8 cellular contexts compared by ENCODE assay signal in the genomic region with DNA sequence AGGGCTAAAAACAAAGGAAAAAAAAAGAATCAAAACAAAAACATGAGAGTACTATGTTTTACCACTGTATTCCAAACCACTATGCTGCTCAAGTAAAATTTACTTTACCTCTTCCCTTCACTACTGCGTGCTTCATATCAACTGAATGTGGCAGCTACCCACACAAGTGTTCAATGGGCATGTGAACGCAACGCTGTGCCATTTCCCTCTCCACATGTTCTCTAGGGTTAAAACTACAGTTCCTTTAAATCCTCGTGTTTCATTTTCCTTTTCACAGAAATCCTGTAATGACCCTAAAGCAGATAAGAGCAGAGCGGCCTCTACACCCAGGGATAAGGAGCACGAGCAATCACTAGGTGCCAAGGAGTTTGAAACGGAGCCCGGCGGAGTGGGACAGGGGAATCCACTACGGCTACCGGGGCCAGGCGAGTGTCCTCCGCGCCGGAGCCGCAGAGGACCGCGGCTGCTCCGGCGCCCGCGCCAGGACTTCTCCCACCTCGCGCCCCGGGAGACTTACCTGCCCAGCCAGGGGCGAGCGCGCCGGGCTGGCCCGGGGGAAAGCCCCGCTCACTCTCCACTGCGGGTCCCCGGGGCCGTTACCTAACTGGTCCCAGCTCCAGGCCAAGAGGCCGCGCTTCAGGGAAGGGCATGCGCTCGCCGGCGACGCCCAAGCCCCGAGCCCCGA. TPM values are rescaled to one million over a fixed set of nuclear protein-coding genes. Genes with fewer than 3 reads are reported as not detected.
DNase-seq lines count a peak whose midpoint lies in the region; ATAC-seq and TF ChIP-seq lines count a peak whose summit lies in the region.

No MANE protein-coding gene starts in this region.

- H2AFZ ChIP-seq in DND-41 (ENCODE audit: low read depth, low read length) (peak overlapping the region; percentile 70), HCT116 (ENCODE audit: low read depth, low read length, poor library complexity, severe bottlenecking) (no peak overlapping the region)

- RAD21 ChIA-PET in HCT116 (lab: Charles Lee; ENCODE audit: low non-redundant PET in 1 of 2, low total read pairs in 2 of 2, uncharacterized antibody in 2 of 2, unreplicated experiment in 2 of 2), result interaction anchor here in 1 of 2 experiments (1.2 to 1.3 kb wide), 2 partner anchors 107 to 178 kb away, joined by 4 to 6 read pairs; no protein-coding TSS in a partner anchor

- H3K9ac ChIP-seq in DND-41 (ENCODE audit: low read depth, low read length), result peak overlapping the region; percentile 56
- H3K9ac ChIP-seq in HCT116 (ENCODE audit: low read length), result peak overlapping the region; percentile 86

- BruUV-seq in HCT116 (replicated peaks; lab: Mats Ljungman, UMichigan), result no TSS peak

- peak; percentile 13 for ATAC-seq in DND-41 (ENCODE audit: insufficient read depth, low read depth)
- peak; percentile 9; the same call in 1 of the 2 replicates for ATAC-seq in HCT116
- no peak for ATAC-seq in WTC11
- no peak for ATAC-seq in HG03565 (IDR thresholded peaks at IDR 0.05; ENCODE audit: unreplicated experiment)

- H3K9me3 ChIP-seq in DND-41 (ENCODE audit: insufficient read depth, low read length, severe bottlenecking) (no peaks in the 10 kb centered on the region), HCT116 (ENCODE audit: control insufficient read depth in 1 of 2, insufficient read depth in 1 of 2, low read depth in 1 of 2, low read length in 2 of 2) (no peaks in the 10 kb centered on the region)

- H3K4me2 ChIP-seq in DND-41 (ENCODE audit: insufficient read depth, low read length), result peak overlapping the region; percentile 95
- peak overlapping the region; percentile 73 for H3K4me2 ChIP-seq in HCT116 (ENCODE audit: low read length)

- H3K27me3 ChIP-seq in DND-41 (ENCODE audit: insufficient read depth, low read length, poor library complexity) (no peaks in the 10 kb centered on the region), HCT116 (ENCODE audit: insufficient read depth, low read length) (no peaks in the 10 kb centered on the region), kidney epithelial cell (ENCODE audit: control insufficient read depth, insufficient read depth, low read length) (no peaks in the 10 kb centered on the region)

- no peak for TF ChIP-seq POLR2A in HCT116 (IDR thresholded peaks at IDR 0.05; ENCODE audit: borderline replicate concordance, extremely low read depth, insufficient read depth, insufficient read length)

- H3K4me1 ChIP-seq in DND-41 (ENCODE audit: insufficient read depth, low read length) (peaks cover 27% of the 10 kb centered on the region), HCT116 (ENCODE audit: control insufficient read depth in 1 of 2, insufficient read depth in 2 of 2, low read length in 2 of 2) (peaks cover 13 to 46% of the 10 kb centered on the region in 2 experiments; a peak in 3 of 4 replicates)

- TF ChIP-seq CTCF in DND-41 (IDR thresholded peaks at IDR 0.05; ENCODE audit: borderline replicate concordance, extremely low read depth, low read length, poor library complexity, severe bottlenecking) (no peak), HCT116 (IDR thresholded peaks at IDR 0.05 in 2 of 3, conservative IDR thresholded peaks at IDR 0.05 in 1 of 3; ENCODE audit: borderline replicate concordance in 1 of 3, insufficient read depth in 1 of 3, low read depth in 2 of 3, low read length in 2 of 3) (no peak), WTC11 (IDR thresholded peaks at IDR 0.05) (no peak), kidney epithelial cell (IDR thresholded peaks at IDR 0.05; ENCODE audit: insufficient read depth, low read length, poor library complexity, severe bottlenecking) (no peak)

- H3K4me3 Mint-ChIP-seq in WTC11, result peak overlapping the region; percentile 94

- no peaks in the 10 kb centered on the region for H3K9me3 Mint-ChIP-seq in WTC11

- no peaks in the 10 kb centered on the region; the same call in 1 of the 2 replicates for H3K27me3 Mint-ChIP-seq in WTC11 (ENCODE audit: low read depth)

- H4K20me1 ChIP-seq in DND-41 (ENCODE audit: insufficient read depth, low read length), result no peaks in the 10 kb centered on the region; the same call in 1 of the 2 replicates
- 0 out of 2 replicates have a peak, but pooled peaks cover 8% of the 10 kb centered on the region for H4K20me1 ChIP-seq in HCT116 (ENCODE audit: insufficient read depth)

- TF ChIP-seq RAD21 in HCT116 (IDR thresholded peaks at IDR 0.05; ENCODE audit: low read depth), result no peak

- H3K9me2 ChIP-seq in HCT116 (ENCODE audit: insufficient read depth), result no peaks in the 10 kb centered on the region

- CTCF ChIA-PET in HCT116 (lab: Charles Lee) (no interaction called here), WTC11 (lab: Charles Lee) (interaction anchor here (0.8 to 1.9 kb wide), 3 partner anchors 107 to 376 kb away, joined by 3 to 20 read pairs (median 8); no protein-coding TSS in a partner anchor)

- H3K36me3 ChIP-seq in DND-41 (ENCODE audit: insufficient read depth, low read length), result no peaks in the 10 kb centered on the region
- H3K36me3 ChIP-seq in HCT116 (ENCODE audit: control insufficient read depth in 1 of 2, insufficient read depth in 2 of 2, low read length in 2 of 2), result peaks cover 0 to 5% of the 10 kb centered on the region in 2 experiments; a peak in 1 of 4 replicates
- no peaks in the 10 kb centered on the region for H3K36me3 ChIP-seq in kidney epithelial cell (ENCODE audit: control insufficient read depth, insufficient read depth, low read length)

- H3K36me3 Mint-ChIP-seq in WTC11, result no peaks in the 10 kb centered on the region

- H3K27ac ChIP-seq in DND-41 (ENCODE audit: low read length) (peak overlapping the region; percentile 50), HCT116 (ENCODE audit: low read depth, low read length) (peak overlapping the region; percentile 76)

- intact Hi-C loops in HCT116 (cut with micrococcal nuclease), result loop anchor here (2.0 kb wide), 1 partner anchor 63 kb away; no protein-coding TSS in a partner anchor

- POLR2A ChIA-PET in HCT116 (lab: Charles Lee) (interaction anchor here (1.0 to 1.3 kb wide), 6 partner anchors 15 to 68 kb away, joined by 3 to 5 read pairs (median 4); no protein-coding TSS in a partner anchor), WTC11 (lab: Charles Lee) (interaction anchor here (0.5 to 1.3 kb wide), 4 partner anchors 14 to 960 kb away, joined by 3 to 5 read pairs (median 4); partner anchors contain the start of gene CCDC71L)

- DNase-seq in DND-41 (peak; percentile 40), HCT116 (ENCODE audit: low read depth, low spot score) (no peak), NCI-H1105 (lab: John Stamatoyannopoulos, UW) (peak; percentile 27), WTC11 (ENCODE audit: low spot score) (no peak), cerebellar cortex (ENCODE audit: low spot score) (peak; percentile 61), kidney epithelial cell (ENCODE audit: low read depth) (no peak)
- DNase-seq in stimulated activated CD4-positive, alpha-beta T cell treated with anti-CD3 and anti-CD28 coated beads, Interleukin-12 subunit alpha, Interleukin-12 subunit beta, amount 100 ng/mL, for 4 hours, result peak; percentile 41

- peak overlapping the region; percentile 96 for H3K27ac Mint-ChIP-seq in WTC11

- peak overlapping the region; percentile 48 to 76 for H3K4me3 ChIP-seq in DND-41 (ENCODE audit: low read depth in 1 of 2, low read length in 2 of 2)
- H3K4me3 ChIP-seq in HCT116 (replicated peaks in 1 of 2; ENCODE audit: low read depth in 1 of 2, low read length in 2 of 2), result peak overlapping the region; percentile 72 to 83
- H3K4me3 ChIP-seq in kidney epithelial cell (ENCODE audit: low read depth, low read length), result peak overlapping the region; percentile 61

- H3K4me1 Mint-ChIP-seq in WTC11, result peaks cover 47% of the 10 kb centered on the region

- H3K79me2 ChIP-seq in DND-41 (ENCODE audit: insufficient read depth, low read length), result peaks cover 47% of the 10 kb centered on the region
- H3K79me2 ChIP-seq in HCT116 (ENCODE audit: insufficient read depth, low read length), result peaks cover 52% of the 10 kb centered on the region

TF ChIP-seq in HCT116, 20 proteins besides CTCF, POLR2A, EP300 and RAD21 (continues in another document):
- TF ChIP-seq, protein P1, sequence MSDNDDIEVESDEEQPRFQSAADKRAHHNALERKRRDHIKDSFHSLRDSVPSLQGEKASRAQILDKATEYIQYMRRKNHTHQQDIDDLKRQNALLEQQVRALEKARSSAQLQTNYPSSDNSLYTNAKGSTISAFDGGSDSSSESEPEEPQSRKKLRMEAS (IDR thresholded peaks at IDR 0.05), result peak; percentile 63; the same call in 1 of the 2 replicates

TF ChIP-seq in WTC11, 78 proteins besides CTCF, POLR2A, EP300 and RAD21 (continues in another document):
- TF ChIP-seq TEAD4 (CRISPR knock-in tag; IDR thresholded peaks at IDR 0.05) (no peak), JUN (CRISPR knock-in tag; IDR thresholded peaks at IDR 0.05) (no peak), ELF4 (CRISPR knock-in tag; IDR thresholded peaks at IDR 0.05; ENCODE audit: low read depth) (no peak), ZNF396 (CRISPR knock-in tag; IDR thresholded peaks at IDR 0.05; ENCODE audit: borderline replicate concordance) (no peak), SMAD4 (CRISPR knock-in tag; IDR thresholded peaks at IDR 0.05) (no peak), OVOL2 (CRISPR knock-in tag; IDR thresholded peaks at IDR 0.05; ENCODE audit: borderline replicate concordance) (no peak)
- TF ChIP-seq, protein P2, sequence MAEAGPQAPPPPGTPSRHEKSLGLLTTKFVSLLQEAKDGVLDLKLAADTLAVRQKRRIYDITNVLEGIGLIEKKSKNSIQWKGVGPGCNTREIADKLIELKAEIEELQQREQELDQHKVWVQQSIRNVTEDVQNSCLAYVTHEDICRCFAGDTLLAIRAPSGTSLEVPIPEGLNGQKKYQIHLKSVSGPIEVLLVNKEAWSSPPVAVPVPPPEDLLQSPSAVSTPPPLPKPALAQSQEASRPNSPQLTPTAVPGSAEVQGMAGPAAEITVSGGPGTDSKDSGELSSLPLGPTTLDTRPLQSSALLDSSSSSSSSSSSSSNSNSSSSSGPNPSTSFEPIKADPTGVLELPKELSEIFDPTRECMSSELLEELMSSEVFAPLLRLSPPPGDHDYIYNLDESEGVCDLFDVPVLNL (CRISPR knock-in tag; IDR thresholded peaks at IDR 0.05; ENCODE audit: borderline replicate concordance, low read depth), result no peak
- TF ChIP-seq, protein P3, sequence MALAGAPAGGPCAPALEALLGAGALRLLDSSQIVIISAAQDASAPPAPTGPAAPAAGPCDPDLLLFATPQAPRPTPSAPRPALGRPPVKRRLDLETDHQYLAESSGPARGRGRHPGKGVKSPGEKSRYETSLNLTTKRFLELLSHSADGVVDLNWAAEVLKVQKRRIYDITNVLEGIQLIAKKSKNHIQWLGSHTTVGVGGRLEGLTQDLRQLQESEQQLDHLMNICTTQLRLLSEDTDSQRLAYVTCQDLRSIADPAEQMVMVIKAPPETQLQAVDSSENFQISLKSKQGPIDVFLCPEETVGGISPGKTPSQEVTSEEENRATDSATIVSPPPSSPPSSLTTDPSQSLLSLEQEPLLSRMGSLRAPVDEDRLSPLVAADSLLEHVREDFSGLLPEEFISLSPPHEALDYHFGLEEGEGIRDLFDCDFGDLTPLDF (CRISPR knock-in tag; IDR thresholded peaks at IDR 0.05), result no peak

RNA-seq across cellular contexts. Expression of gene NAMPT, which starts 0.8 kb away (rescaled TPM):
- total RNA-seq in HCT116 (2021; ENCODE audit: unreplicated experiment), result 113 TPM
- 37.2 and 46.4 TPM in 2 replicates for polyA plus RNA-seq in HCT116 (2012)
- 88.0 to 99.1 TPM (median 91.7 TPM) in 3 replicates for total RNA-seq in WTC11 (2021)
- 125 and 130 TPM in 2 replicates for total RNA-seq in kidney epithelial cell

Comparison
In these comparisons a context has a peak if more than half of its experiments do, and no peak if none do; other contexts are left out.
1. ATAC-seq: peak in DND-41 (single experiment) and HCT116 (single experiment); none in WTC11 (single experiment) and HG03565 (single experiment).
2. DNase-seq: peak in DND-41 (single experiment), NCI-H1105 (single experiment), cerebellar cortex (single experiment) and stimulated activated CD4-positive, alpha-beta T cell treated with anti-CD3 and anti-CD28 coated beads, Interleukin-12 subunit alpha, Interleukin-12 subunit beta, amount 100 ng/mL, for 4 hours (single experiment); none in HCT116 (single experiment), WTC11 (single experiment) and kidney epithelial cell (single experiment).
3. Peak in every context shown above with its lines, with median percentiles within 50 percentile points of each other: H3K4me3 ChIP-seq.